ENCODE assay signal across 12 cellular contexts in genomic region chr7:2108501-2109250, GRCh38.
A peak's percentile ranks its signal among the peaks of the same experiment; 100 is the strongest.
DNase-seq lines count a peak whose midpoint lies in the region; FAIRE-seq and TF ChIP-seq lines count a peak whose summit lies in the region.
"Had no signal": no experiment of that assay in that cellular context is flagged by ENCODE, and none has a peak within 500 bp of the region (broad histone marks: within the 10 kb centered on the region; RNA-seq: fewer than 3 reads in every experiment).

No MANE protein-coding gene starts in this region.

- peaks cover 63% of the 10 kb centered on the region for H3K4me1 Mint-ChIP-seq in type B pancreatic cell (ENCODE audit: unreplicated experiment)

- no peak overlapping the region for H3K9ac ChIP-seq in kidney (ENCODE audit: low read length in 2 of 2)

- H3K27me3 Mint-ChIP-seq in type B pancreatic cell = no peaks in the 10 kb centered on the region

- H3K36me3 Mint-ChIP-seq in type B pancreatic cell = peaks cover 6% of the 10 kb centered on the region

- H3K4me3 ChIP-seq in kidney (ENCODE audit: low read length in 2 of 2) = no peak overlapping the region
- H3K4me3 ChIP-seq: Peyer's patch, thyroid gland had no signal

- peak overlapping the region; percentile 52 for H3K4me3 Mint-ChIP-seq in type B pancreatic cell

- TF ChIP-seq CTCF in kidney (IDR thresholded peaks at IDR 0.05; ENCODE audit: borderline replicate concordance, extremely low read depth, insufficient read depth) (no peak), type B pancreatic cell (conservative IDR thresholded peaks at IDR 0.05) (peak; percentile 57)

- peak; percentile 10 for DNase-seq in NCI-H1105 (lab: John Stamatoyannopoulos, UW)
- no peak for DNase-seq in NCI-H1105 treated with DMSO at 0.1 percent for 48 hours (lab: John Stamatoyannopoulos, UW)
- DNase-seq in kidney = peak; percentile 72
- DNase-seq in type B pancreatic cell (ENCODE audit: extremely low spot score, unreplicated experiment) = no peak
- no peak for DNase-seq in HT-29 (ENCODE audit: low spot score)
- DNase-seq in posterior vena cava (ENCODE audit: low spot score) = no peak
- no peak for DNase-seq in stimulated activated CD8-positive, alpha-beta memory T cell treated with anti-CD3 and anti-CD28 coated beads, Interleukin-4, amount 100 ng/mL, for 48 hours
- DNase-seq: DMS153, GOT3, Peyer's patch, thyroid gland had no signal

- H3K27ac ChIP-seq in angular gyrus (ENCODE audit: low read depth, low read length) (peak overlapping the region; percentile 98), kidney (ENCODE audit: low read depth in 2 of 2, low read length in 2 of 2) (no peak overlapping the region)
- H3K27ac ChIP-seq: Peyer's patch, thyroid gland had no signal

- no peaks in the 10 kb centered on the region for H3K9me3 ChIP-seq in kidney (ENCODE audit: control insufficient read depth in 1 of 2, low read length in 2 of 2)
- H3K9me3 ChIP-seq: Peyer's patch, thyroid gland had no signal

- no peak for FAIRE-seq in kidney (lab: Jason Lieb, UNC)

- no peaks in the 10 kb centered on the region for H3K9me3 Mint-ChIP-seq in type B pancreatic cell

- no peaks in the 10 kb centered on the region for H3K36me3 ChIP-seq in kidney (ENCODE audit: control insufficient read depth in 1 of 2, insufficient read depth in 2 of 2, low read length in 2 of 2)
- H3K36me3 ChIP-seq: Peyer's patch, thyroid gland had no signal

- H3K27ac Mint-ChIP-seq in type B pancreatic cell = peak overlapping the region; percentile 79

- intact Hi-C loops in kidney (cut with DNase I) = no loop called here
- intact Hi-C loops in posterior vena cava (cut with DNase I) = no loop called here

- H3K4me1 ChIP-seq in kidney (ENCODE audit: control insufficient read depth in 1 of 2, insufficient read depth in 1 of 2, low read depth in 1 of 2, low read length in 2 of 2) = peaks cover 9 to 25% of the 10 kb centered on the region in 2 donors

Comparison
In these comparisons a context has a peak if more than half of its experiments do, and no peak if none do; other contexts are left out.
1. DNase-seq: peak in NCI-H1105 (single experiment) and kidney (single experiment); none in NCI-H1105 treated with DMSO at 0.1 percent for 48 hours (single experiment), type B pancreatic cell (single experiment), HT-29 (single experiment), posterior vena cava (single experiment) and stimulated activated CD8-positive, alpha-beta memory T cell treated with anti-CD3 and anti-CD28 coated beads, Interleukin-4, amount 100 ng/mL, for 48 hours (single experiment).